22 cellular contexts compared by ENCODE assay signal in the genomic region with DNA sequence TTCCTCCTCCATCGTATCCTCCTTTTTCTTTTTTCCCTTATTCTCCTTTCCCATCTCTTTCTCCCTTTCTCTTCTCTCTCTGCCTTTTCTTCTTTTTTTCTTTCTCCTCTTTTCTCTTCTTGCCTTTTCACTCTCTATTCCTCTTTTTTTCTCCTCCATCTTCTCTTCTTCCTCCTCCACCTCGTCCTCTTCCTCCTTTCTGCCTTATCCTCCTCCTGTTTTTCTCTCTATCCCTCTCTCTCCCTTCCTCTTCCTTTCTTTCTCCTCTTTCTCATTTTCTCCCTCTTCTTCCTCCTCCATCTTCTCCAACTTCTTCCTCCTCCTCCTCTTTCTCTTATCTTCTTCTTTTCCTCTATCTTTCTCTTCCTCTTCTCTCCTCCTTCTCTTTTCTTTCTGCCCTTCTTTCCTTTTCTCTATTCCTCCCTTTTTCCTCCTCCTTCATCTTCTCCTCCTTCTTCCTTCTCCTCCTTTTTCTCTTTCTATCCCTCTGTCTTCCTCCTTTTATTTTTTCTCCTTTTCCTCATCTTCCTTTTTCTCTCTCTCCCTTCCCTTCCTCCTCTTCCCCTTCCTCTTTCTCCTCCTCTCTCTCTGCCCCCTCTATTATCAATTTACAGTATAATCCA.
DNase-seq lines count a peak whose midpoint lies in the region; ATAC-seq, FAIRE-seq and TF ChIP-seq lines count a peak whose summit lies in the region.
"Had no signal": no experiment of that assay in that cellular context is flagged by ENCODE, and none has a peak within 500 bp of the region (broad histone marks: within the 10 kb centered on the region; RNA-seq: fewer than 3 reads in every experiment).

No MANE protein-coding gene starts in this region.

- no peak overlapping the region for H2AFZ ChIP-seq in K562 (ENCODE audit: low read depth, low read length)
- H2AFZ ChIP-seq in neural cell (ENCODE audit: low read depth, low read length), result no peak overlapping the region

- no peaks in the 10 kb centered on the region for H3K27me3 Mint-ChIP-seq in activated T-cell treated with anti-CD3 and anti-CD28 coated beads, Interleukin-2, amount 50 U/mL, for 72 hours (ENCODE audit: low read depth)
- no peaks in the 10 kb centered on the region for H3K27me3 Mint-ChIP-seq in CD4-positive, alpha-beta T cell

- intact Hi-C loops in CD4-positive, alpha-beta T cell (cut with DNase I, micrococcal nuclease), result no loop called here
- intact Hi-C loops in K562 (cut with micrococcal nuclease), result loop anchor here (2.0 to 5.0 kb wide), 3 partner anchors 21 to 231 kb away; no protein-coding TSS in a partner anchor

- H3K79me2 ChIP-seq in K562 (ENCODE audit: control insufficient read depth, insufficient read depth, low read length) (no peaks in the 10 kb centered on the region), neural cell (replicated peaks; ENCODE audit: insufficient read depth, low read length) (no peaks in the 10 kb centered on the region)

- H3K36me3 ChIP-seq in K562 (ENCODE audit: control insufficient read depth, insufficient read depth, low read length), result no peaks in the 10 kb centered on the region
- no peaks in the 10 kb centered on the region for H3K36me3 ChIP-seq in neural cell (ENCODE audit: insufficient read depth, low read length)

- POLR2A ChIA-PET in CD4-positive, alpha-beta T cell (lab: Charles Lee), result no interaction called here
- POLR2A ChIA-PET in K562 (lab: Yijun Ruan, JAX), result no interaction called here

- H3K27me3 ChIP-seq in CD4-positive, alpha-beta T cell (ENCODE audit: control insufficient read depth, insufficient read depth, low read length), result no peaks in the 10 kb centered on the region
- H3K27me3 ChIP-seq in K562 (ENCODE audit: control insufficient read depth in 2 of 2, insufficient read depth in 2 of 2, low read length in 2 of 2), result no peaks in the 10 kb centered on the region
- H3K27me3 ChIP-seq in neural cell (ENCODE audit: insufficient read depth, low read depth, low read length), result no peaks in the 10 kb centered on the region
- H3K27me3 ChIP-seq: MG63 had no signal

- peaks cover 12% of the 10 kb centered on the region for H3K4me1 Mint-ChIP-seq in activated T-cell treated with anti-CD3 and anti-CD28 coated beads, Interleukin-2, amount 50 U/mL, for 72 hours (ENCODE audit: low read depth)
- peaks cover 18% of the 10 kb centered on the region for H3K4me1 Mint-ChIP-seq in CD4-positive, alpha-beta T cell (ENCODE audit: low read depth)

- TF ChIP-seq CTCF in CD4-positive, alpha-beta T cell (IDR thresholded peaks at IDR 0.05), result peak; percentile 17
- TF ChIP-seq CTCF in K562 (IDR thresholded peaks at IDR 0.05 in 2 of 3, conservative IDR thresholded peaks at IDR 0.05 in 1 of 3; ENCODE audit: insufficient read depth in 2 of 3, low read depth in 1 of 3, low read length in 3 of 3) (no peak), neural cell (IDR thresholded peaks at IDR 0.05; ENCODE audit: poor library complexity, severe bottlenecking) (no peak)

- no CpG with 5 or more reads among the region's 2 CpGs for WGBS in K562 (ENCODE audit: insufficient coverage, low coverage, missing lambda C conversion rate)

- peaks cover 12% of the 10 kb centered on the region for H3K9me3 ChIP-seq in CD4-positive, alpha-beta T cell (ENCODE audit: control insufficient read depth, low read length)
- H3K9me3 ChIP-seq in K562 (replicated peaks; ENCODE audit: control insufficient read depth, insufficient read depth, low read depth, low read length), result no peaks in the 10 kb centered on the region; the same call in 1 of the 2 replicates
- no peaks in the 10 kb centered on the region for H3K9me3 ChIP-seq in neural cell (ENCODE audit: low read length)

- in situ Hi-C loops in K562 (cut with MboI), result no loop called here

- no TSS peak for BruUV-seq in K562 (replicated peaks; lab: Mats Ljungman, UMichigan)

- peaks cover 18 to 25% of the 10 kb centered on the region in 2 donors for H3K9me3 Mint-ChIP-seq in activated T-cell treated with anti-CD3 and anti-CD28 coated beads, Interleukin-2, amount 50 U/mL, for 72 hours
- H3K9me3 Mint-ChIP-seq in CD4-positive, alpha-beta T cell, result peaks cover 10% of the 10 kb centered on the region

- H3K9ac ChIP-seq in K562 (ENCODE audit: insufficient read depth in 1 of 2, low read depth in 2 of 2, low read length in 2 of 2) (no peak overlapping the region), neural cell (ENCODE audit: low read length) (no peak overlapping the region)

- H3K4me3 ChIP-seq in K562, result no peak overlapping the region
- H3K4me3 ChIP-seq in neural cell (ENCODE audit: low read length), result no peak overlapping the region
- H3K4me3 ChIP-seq: MG63 had no signal

- no peak overlapping the region for H3K27ac ChIP-seq in CD4-positive, alpha-beta T cell (ENCODE audit: low read depth, low read length)
- H3K27ac ChIP-seq in K562 (ENCODE audit: extremely low read depth, low read depth, low read length) (no peak overlapping the region), neural cell (ENCODE audit: low read length) (peak overlapping the region; percentile 90)

- no peak overlapping the region for H3K4me2 ChIP-seq in K562 (ENCODE audit: insufficient read depth, low read length)
- no peak overlapping the region for H3K4me2 ChIP-seq in neural cell (ENCODE audit: low read length)

- CTCF ChIA-PET in CD4-positive, alpha-beta T cell (lab: Charles Lee), result no interaction called here
- CTCF ChIA-PET in K562 (lab: Yijun Ruan, JAX; ENCODE audit: low intra/inter-chr PET ratio), result no interaction called here

- no peaks in the 10 kb centered on the region for H3K9me2 ChIP-seq in neural cell (ENCODE audit: insufficient read depth, low read length)

- peak overlapping the region; percentile 52 for H3K27ac Mint-ChIP-seq in activated T-cell treated with anti-CD3 and anti-CD28 coated beads, Interleukin-2, amount 50 U/mL, for 72 hours
- H3K27ac Mint-ChIP-seq in CD4-positive, alpha-beta T cell, result no peak overlapping the region

- H4K20me1 ChIP-seq in K562 (replicated peaks; ENCODE audit: control insufficient read depth, insufficient read depth, low read length) (no peaks in the 10 kb centered on the region), neural cell (ENCODE audit: insufficient read depth) (no peaks in the 10 kb centered on the region)

- TF ChIP-seq EP300 in K562 (IDR thresholded peaks at IDR 0.05; ENCODE audit: low read length), result no peak
- TF ChIP-seq EP300 in neural cell (conservative IDR thresholded peaks at IDR 0.05; ENCODE audit: poor library complexity, severe bottlenecking), result no peak

- H3K4me3 Mint-ChIP-seq in activated T-cell treated with anti-CD3 and anti-CD28 coated beads, Interleukin-2, amount 50 U/mL, for 72 hours, result no peak overlapping the region
- H3K4me3 Mint-ChIP-seq in CD4-positive, alpha-beta T cell, result no peak overlapping the region

- peaks cover 25 to 32% of the 10 kb centered on the region in 2 donors for H3K36me3 Mint-ChIP-seq in activated T-cell treated with anti-CD3 and anti-CD28 coated beads, Interleukin-2, amount 50 U/mL, for 72 hours (ENCODE audit: insufficient read depth in 2 of 2)
- H3K36me3 Mint-ChIP-seq in CD4-positive, alpha-beta T cell (ENCODE audit: low read depth), result peaks cover 63% of the 10 kb centered on the region

- FAIRE-seq in K562 (lab: Jason Lieb, UNC), result no peak
- FAIRE-seq: GM12891 had no signal

- no peak for TF ChIP-seq POLR2A in K562 (conservative IDR thresholded peaks at IDR 0.05)

- no peak for DNase-seq in activated T-cell treated with anti-CD3 and anti-CD28 coated beads, Interleukin-2, amount 50 U/mL, for 72 hours
- no peak for DNase-seq in activated T-cell treated with anti-CD3 and anti-CD28 coated beads for 4 hours
- no peak for DNase-seq in CD4-positive, alpha-beta T cell
- no peak for DNase-seq in K562 (ENCODE audit: extremely low read depth in 1 of 4, low spot score in 3 of 4)
- DNase-seq in activated CD4-positive, CD25-positive, alpha-beta regulatory T cell (lab: John Stamatoyannopoulos, UW), result no peak
- DNase-seq: 8988T, C1 segment of cervical spinal cord, COR-L47, GOT3, MG63, NCI-H1417, NCI-H1694 treated with DMSO at 0.1 percent for 48 hours, NCI-H2081 treated with DMSO at 0.1 percent for 48 hours, NCI-H2171 treated with DMSO at 0.1 percent for 48 hours, NCI-H446, NCI-H526, RPMI8226, SHP77 had no signal

- H3K4me1 ChIP-seq in K562 (replicated peaks in 1 of 2; ENCODE audit: control insufficient read depth in 2 of 2, insufficient read depth in 2 of 2, low read length in 2 of 2), result no peaks in the 10 kb centered on the region; a peak in 3 of 5 replicates

- H3F3A ChIP-seq in neural cell (ENCODE audit: insufficient read depth, low read length, poor library complexity, severe bottlenecking), result peaks cover 3% of the 10 kb centered on the region

- TF ChIP-seq RAD21 in K562 (CRISPR knock-in tag; conservative IDR thresholded peaks at IDR 0.05 in 1 of 2, IDR thresholded peaks at IDR 0.05 in 1 of 2) (no peak), neural cell (conservative IDR thresholded peaks at IDR 0.05) (no peak)

- ATAC-seq in activated T-cell treated with anti-CD3 and anti-CD28 coated beads, Interleukin-2, amount 50 U/mL, for 72 hours (replicated peaks in 1 of 2), result no peak
- ATAC-seq in CD4-positive, alpha-beta T cell (ENCODE audit: poor library complexity), result no peak
- ATAC-seq in K562 (no peak), GM21717 (IDR thresholded peaks at IDR 0.05; ENCODE audit: unreplicated experiment) (no peak), HG02973 (IDR thresholded peaks at IDR 0.05; ENCODE audit: unreplicated experiment) (no peak)

- H3K9me1 ChIP-seq in K562 (ENCODE audit: control insufficient read depth, insufficient read depth, low read length), result no peaks in the 10 kb centered on the region

TF ChIP-seq in neural cell, 6 proteins besides CTCF, POLR2A, EP300 and RAD21:
- no peak for TF ChIP-seq SMC3 (conservative IDR thresholded peaks at IDR 0.05; ENCODE audit: poor library complexity)
- no peak for TF ChIP-seq EZH2 (IDR thresholded peaks at IDR 0.05; ENCODE audit: borderline replicate concordance, insufficient read depth, low read length, poor library complexity, severe bottlenecking)
